In the genomic region with DNA sequence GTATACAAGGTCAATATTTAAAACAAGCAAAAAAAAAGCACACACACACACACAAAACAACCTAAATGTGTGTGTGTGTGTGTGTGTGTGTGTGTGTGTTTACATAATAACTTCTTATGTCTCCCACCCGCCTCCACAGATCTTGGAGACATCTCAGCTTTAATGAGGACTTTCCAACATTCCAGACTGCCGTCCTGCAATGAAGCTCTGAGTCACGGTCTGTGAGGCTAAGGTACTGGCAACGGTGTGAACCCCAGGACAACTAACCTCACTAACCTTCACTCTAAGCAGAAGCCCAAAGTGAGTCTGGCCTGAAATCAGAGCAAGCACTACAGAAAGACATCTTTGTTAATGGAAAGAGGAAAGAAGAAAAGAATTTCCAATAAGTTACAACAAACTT, we compare ENCODE assay signal across 1 cellular context.
TF ChIP-seq lines count a peak whose summit lies in the region.

No MANE protein-coding gene starts in this region.

TF ChIP-seq in IMR-90, 13 proteins besides CTCF, POLR2A, EP300 and RAD21:
- TF ChIP-seq MAFK (IDR thresholded peaks at IDR 0.05; ENCODE audit: low read depth, low read length) (no peak), BHLHE40 (IDR thresholded peaks at IDR 0.05; ENCODE audit: low read depth, low read length) (peak; percentile 18; the same call in 1 of the 2 replicates), FOS (IDR thresholded peaks at IDR 0.05; ENCODE audit: low read depth, low read length) (peak; percentile 69), RFX5 (IDR thresholded peaks at IDR 0.05; ENCODE audit: low read depth, low read length) (no peak), SMC3 (IDR thresholded peaks at IDR 0.05; ENCODE audit: low read depth, low read length) (no peak), CHD1 (IDR thresholded peaks at IDR 0.05; ENCODE audit: low read depth, low read length) (no peak), RCOR1 (IDR thresholded peaks at IDR 0.05; ENCODE audit: insufficient replicate concordance, low read length) (no peak), MXI1 (IDR thresholded peaks at IDR 0.05; ENCODE audit: borderline replicate concordance, low read depth, low read length) (no peak), MAZ (IDR thresholded peaks at IDR 0.05; ENCODE audit: borderline replicate concordance, low read depth, low read length) (no peak), CEBPB (IDR thresholded peaks at IDR 0.05; ENCODE audit: low read depth, low read length) (peak; percentile 36; the same call in 1 of the 2 replicates), NFE2L2 (IDR thresholded peaks at IDR 0.05; ENCODE audit: low read depth, low read length) (no peak)
- TF ChIP-seq, protein P1, sequence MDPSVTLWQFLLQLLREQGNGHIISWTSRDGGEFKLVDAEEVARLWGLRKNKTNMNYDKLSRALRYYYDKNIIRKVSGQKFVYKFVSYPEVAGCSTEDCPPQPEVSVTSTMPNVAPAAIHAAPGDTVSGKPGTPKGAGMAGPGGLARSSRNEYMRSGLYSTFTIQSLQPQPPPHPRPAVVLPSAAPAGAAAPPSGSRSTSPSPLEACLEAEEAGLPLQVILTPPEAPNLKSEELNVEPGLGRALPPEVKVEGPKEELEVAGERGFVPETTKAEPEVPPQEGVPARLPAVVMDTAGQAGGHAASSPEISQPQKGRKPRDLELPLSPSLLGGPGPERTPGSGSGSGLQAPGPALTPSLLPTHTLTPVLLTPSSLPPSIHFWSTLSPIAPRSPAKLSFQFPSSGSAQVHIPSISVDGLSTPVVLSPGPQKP (IDR thresholded peaks at IDR 0.05; ENCODE audit: borderline replicate concordance, low read depth, low read length): no peak
